In the genomic region with DNA sequence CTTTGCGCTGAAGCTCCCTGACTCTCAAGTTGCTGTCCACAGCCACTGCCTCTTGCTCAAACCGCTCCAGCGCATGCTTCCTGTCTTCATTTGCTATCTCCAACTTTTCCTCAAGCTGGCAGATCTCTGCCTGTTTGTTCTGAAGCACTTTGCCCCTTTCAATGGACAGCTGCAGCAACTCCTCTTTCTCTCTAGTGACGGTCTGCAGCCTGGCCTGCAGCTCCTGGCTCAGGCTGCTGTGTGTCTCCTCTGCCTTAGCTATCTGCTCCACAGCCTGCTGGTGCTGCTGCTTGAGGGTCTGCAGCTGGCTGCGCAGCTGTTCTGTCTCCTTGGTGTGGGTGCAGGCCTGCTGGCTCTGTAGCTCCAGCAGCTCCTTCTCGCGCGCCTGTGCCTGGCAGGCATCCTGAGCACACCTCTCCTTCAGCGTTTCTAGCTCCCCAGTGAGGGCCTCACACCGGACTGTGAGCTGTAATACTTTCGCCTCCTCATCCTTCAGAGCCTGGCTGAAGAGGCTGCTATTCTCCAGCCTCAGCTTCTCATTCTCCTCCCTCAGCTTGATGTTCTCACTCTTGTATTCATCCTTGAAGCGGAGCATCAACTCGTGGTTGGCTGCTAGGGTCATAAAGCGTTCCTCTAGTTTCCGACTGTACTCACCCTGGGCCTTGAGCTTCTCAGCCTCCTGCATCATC, we compare ENCODE assay signal across 6 cellular contexts. TPM values are rescaled to one million over a fixed set of nuclear protein-coding genes. Genes with fewer than 3 reads are reported as not detected.
A peak's percentile ranks its signal among the peaks of the same experiment; 100 is the strongest.
DNase-seq lines count a peak whose midpoint lies in the region; ATAC-seq lines count a peak whose summit lies in the region.

No MANE protein-coding gene starts in this region.

- no peak overlapping the region for H2BK12ac ChIP-seq in neuronal stem cell (ENCODE audit: low read length)

- H3K9ac ChIP-seq in neuronal stem cell (ENCODE audit: low read depth, low read length, poor library complexity) = no peak overlapping the region

- no peaks in the 10 kb centered on the region for H3K27me3 ChIP-seq in neuronal stem cell (ENCODE audit: control insufficient read depth in 3 of 3, insufficient read depth in 3 of 3, low read depth in 1 of 3, low read length in 3 of 3)

- no peak overlapping the region for H2BK5ac ChIP-seq in neuronal stem cell (ENCODE audit: low read length)

- H3K79me1 ChIP-seq in neuronal stem cell (ENCODE audit: low read depth, low read length) = no peaks in the 10 kb centered on the region

- no CpG with 5 or more reads among the region's 15 CpGs for WGBS in neuronal stem cell (ENCODE audit: extremely low coverage in 2 of 2, insufficient read length in 2 of 2, insufficient replicate concordance in 1 of 2), 2 donors

- DNase-seq in ELF-1 (ENCODE audit: low read depth, low spot score) = peak; percentile 18
- peak in 15 of 61 donors; percentile 1 to 82 (median 26) for DNase-seq in caudate nucleus (lab: John Stamatoyannopoulos, UW)
- DNase-seq in neuronal stem cell (ENCODE audit: low spot score) = no peak
- no peak for DNase-seq in NCI-H1436 treated with DMSO at 0.1 percent for 48 hours (lab: John Stamatoyannopoulos, UW)
- DNase-seq in activated CD4-positive, alpha-beta T cell treated with anti-CD3 and anti-CD28 coated beads for 1 hour = no peak

- H2BK120ac ChIP-seq in neuronal stem cell (ENCODE audit: low read depth, low read length) = no peak overlapping the region

- peak overlapping the region; percentile 28 for H3K14ac ChIP-seq in neuronal stem cell (ENCODE audit: low read length)

- peaks cover 2 to 4% of the 10 kb centered on the region in 2 donors for H3K4me1 ChIP-seq in neuronal stem cell (ENCODE audit: control insufficient read depth in 2 of 2, insufficient read depth in 1 of 2, low read depth in 1 of 2, low read length in 2 of 2)

- H3K27ac ChIP-seq in caudate nucleus (ENCODE audit: low read depth, low read length) (peak overlapping the region; percentile 32), neuronal stem cell (replicated peaks; ENCODE audit: low read length) (no peak overlapping the region)

- H3K18ac ChIP-seq in neuronal stem cell (ENCODE audit: low read length) = peak overlapping the region; percentile 53

- H3K36me3 ChIP-seq in neuronal stem cell (replicated peaks in 1 of 2; ENCODE audit: control insufficient read depth in 2 of 2, insufficient read depth in 2 of 2, low read length in 2 of 2) = no peaks in the 10 kb centered on the region

- H2AFZ ChIP-seq in neuronal stem cell (ENCODE audit: low read length) = peak overlapping the region; percentile 73

- H3K4me2 ChIP-seq in neuronal stem cell (ENCODE audit: insufficient read depth, low read length, poor library complexity, severe bottlenecking) = no peak overlapping the region

- no peak for ATAC-seq in GM21717 (IDR thresholded peaks at IDR 0.05; ENCODE audit: unreplicated experiment)

- no peak overlapping the region for H4K8ac ChIP-seq in neuronal stem cell (ENCODE audit: low read depth, low read length)

- H3K23ac ChIP-seq in neuronal stem cell (ENCODE audit: low read depth, low read length, poor library complexity) = no peak overlapping the region

- H3K4ac ChIP-seq in neuronal stem cell (ENCODE audit: low read length) = no peak overlapping the region

- H2AK5ac ChIP-seq in neuronal stem cell (ENCODE audit: low read depth, low read length) = no peak overlapping the region

- H3K4me3 ChIP-seq in neuronal stem cell (ENCODE audit: low read length in 2 of 2) = no peak overlapping the region

- H2BK15ac ChIP-seq in neuronal stem cell (ENCODE audit: low read length) = no peak overlapping the region

- no peak overlapping the region for H4K91ac ChIP-seq in neuronal stem cell (ENCODE audit: low read depth, low read length, poor library complexity)

- no peaks in the 10 kb centered on the region for H3K9me3 ChIP-seq in neuronal stem cell (replicated peaks in 1 of 2; ENCODE audit: control insufficient read depth in 2 of 2, insufficient read depth in 1 of 2, low read depth in 1 of 2, low read length in 2 of 2)

RNA-seq across cellular contexts. Expression of gene CCDC89, which starts 0.7 kb away (rescaled TPM):
- polyA plus RNA-seq in neuronal stem cell (2013, experiment 1 of 2) = 0.04 TPM
- polyA plus RNA-seq in neuronal stem cell (2013, experiment 2 of 2) = 0.03 TPM

RNA-seq across cellular contexts. Expression of gene CREBZF, which starts 20.3 kb away (rescaled TPM):
- polyA plus RNA-seq in neuronal stem cell (2013, experiment 1 of 2) = 42.1 TPM
- 42.6 TPM for polyA plus RNA-seq in neuronal stem cell (2013, experiment 2 of 2)

RNA-seq across cellular contexts. Expression of gene TMEM126A, which starts 37.5 kb away (rescaled TPM):
- 49.6 TPM for polyA plus RNA-seq in neuronal stem cell (2013, experiment 1 of 2)
- polyA plus RNA-seq in neuronal stem cell (2013, experiment 2 of 2) = 51.7 TPM

RNA-seq across cellular contexts. Expression of gene TMEM126B, which starts 56.9 kb away (rescaled TPM):
- 49.9 TPM for polyA plus RNA-seq in neuronal stem cell (2013, experiment 1 of 2)
- polyA plus RNA-seq in neuronal stem cell (2013, experiment 2 of 2) = 52.2 TPM

RNA-seq across cellular contexts. Expression of gene DLG2, which starts 58.1 kb away (rescaled TPM):
- polyA plus RNA-seq in neuronal stem cell (2013, experiment 1 of 2) = 1.2 TPM
- 1.6 TPM for polyA plus RNA-seq in neuronal stem cell (2013, experiment 2 of 2)
